ENCODE assay signal across 14 cellular contexts in the genomic region with DNA sequence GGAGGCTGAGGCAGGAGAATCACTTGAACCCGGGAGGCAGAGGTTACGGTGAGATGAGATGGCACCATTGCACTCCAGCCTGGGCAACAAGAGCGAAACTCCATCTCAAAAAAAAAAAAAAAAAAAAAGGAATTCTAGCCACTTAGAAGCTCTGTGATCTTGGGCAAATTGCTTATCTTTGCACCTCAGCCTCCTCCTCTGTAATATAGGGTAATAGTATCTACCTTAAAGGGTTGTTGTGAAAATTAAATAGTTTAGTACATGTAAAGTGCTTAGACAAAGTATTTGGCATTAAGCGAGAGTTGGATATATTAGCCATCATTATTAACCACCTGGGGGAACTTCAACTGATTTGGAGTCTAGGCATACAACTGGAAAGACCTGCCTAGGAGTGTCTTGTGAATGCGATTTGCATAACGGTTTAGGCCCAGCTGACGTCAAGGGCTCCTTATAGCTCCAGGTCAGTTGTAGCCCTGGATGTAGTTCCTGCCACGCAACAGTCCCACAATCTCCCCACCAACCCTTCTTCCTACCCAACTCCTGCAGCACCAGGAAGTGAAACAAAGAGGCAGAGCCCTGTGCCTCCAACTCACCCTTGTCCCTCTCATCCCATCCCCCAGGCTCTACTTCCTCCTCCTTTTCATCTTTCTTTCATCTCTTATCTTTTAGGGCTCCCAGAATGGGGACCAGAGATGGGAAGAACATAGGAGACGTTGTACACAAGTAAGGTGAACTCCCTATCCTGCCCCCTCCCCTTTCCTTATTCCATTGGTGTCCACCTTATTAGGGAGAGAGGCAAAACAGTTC. TPM values are rescaled to one million over a fixed set of nuclear protein-coding genes. Genes with fewer than 3 reads are reported as not detected.
DNase-seq lines count a peak whose midpoint lies in the region; ATAC-seq and TF ChIP-seq lines count a peak whose summit lies in the region.
"Had no signal": no experiment of that assay in that cellular context is flagged by ENCODE, and none has a peak within 500 bp of the region (broad histone marks: within the 10 kb centered on the region; RNA-seq: fewer than 3 reads in every experiment).

No MANE protein-coding gene starts in this region.

- no peak overlapping the region for H3K4me3 ChIP-seq in CD8-positive, alpha-beta memory T cell (ENCODE audit: low read length)
- H3K4me3 ChIP-seq in GM23338 (no peak overlapping the region), lower lobe of right lung (no peak overlapping the region)
- H3K4me3 ChIP-seq: pancreas had no signal

- peak overlapping the region; percentile 11 to 99 (median 84) for H3K27ac Mint-ChIP-seq in CD8-positive, alpha-beta memory T cell
- H3K27ac Mint-ChIP-seq in GM23338 (peak overlapping the region; percentile 33; the same call in 1 of the 2 replicates), T-cell (peak overlapping the region; percentile 81 to 100)

- peaks cover 5% of the 10 kb centered on the region for H3K36me3 ChIP-seq in CD8-positive, alpha-beta memory T cell (ENCODE audit: insufficient read depth, low read length)
- H3K36me3 ChIP-seq in GM23338 (ENCODE audit: insufficient read depth) (no peaks in the 10 kb centered on the region), lower lobe of right lung (peaks cover 3% of the 10 kb centered on the region)
- H3K36me3 ChIP-seq: pancreas had no signal

- intact Hi-C loops in lower lobe of right lung (cut with DNase I): no loop called here

- H3K4me1 ChIP-seq in CD8-positive, alpha-beta memory T cell (ENCODE audit: insufficient read depth, low read length): peaks cover 51% of the 10 kb centered on the region
- H3K4me1 ChIP-seq in GM23338 (ENCODE audit: insufficient read depth) (peaks cover 33% of the 10 kb centered on the region), lower lobe of right lung (peaks cover 36% of the 10 kb centered on the region)

- peaks cover 43 to 72% (median 62%) of the 10 kb centered on the region in 3 donors for H3K4me1 Mint-ChIP-seq in CD8-positive, alpha-beta memory T cell
- H3K4me1 Mint-ChIP-seq in GM23338: peaks cover 42% of the 10 kb centered on the region
- H3K4me1 Mint-ChIP-seq in T-cell: peaks cover 53 to 73% (median 65%) of the 10 kb centered on the region in 3 donors

- POLR2A ChIA-PET in CD8-positive, alpha-beta memory T cell (lab: Charles Lee): interaction anchor here (0.6 to 3.1 kb wide), 3 partner anchors 23 to 209 kb away, joined by 3 to 49 read pairs (median 3); a partner anchor contains a TSS
- POLR2A ChIA-PET in T-cell (lab: Charles Lee): interaction anchor here in 1 of 2 donors (0.5 to 1.5 kb wide), 3 partner anchors 23 to 410 kb away, joined by 3 to 9 read pairs (median 4); a partner anchor contains a TSS

- H3K4me3 Mint-ChIP-seq in CD8-positive, alpha-beta memory T cell: peak overlapping the region in 4 of 7 donors; percentile 8 to 25 (median 20)
- no peak overlapping the region for H3K4me3 Mint-ChIP-seq in GM23338
- peak overlapping the region in 1 of 3 donors; percentile 10 for H3K4me3 Mint-ChIP-seq in T-cell

- no peak for DNase-seq in CD8-positive, alpha-beta memory T cell
- DNase-seq in GM23338 (ENCODE audit: low spot score): peak; percentile 8
- DNase-seq in T-cell: no peak
- DNase-seq in lower lobe of right lung: peak; percentile 58
- DNase-seq in T1000 (lab: John Stamatoyannopoulos, UW): no peak
- no peak for DNase-seq in NCI-H2196 treated with DMSO at 0.1 percent for 48 hours (lab: John Stamatoyannopoulos, UW; ENCODE audit: unreplicated experiment)
- DNase-seq in NCI-H1092 treated with DMSO at 0.1 percent for 48 hours (lab: John Stamatoyannopoulos, UW): no peak
- DNase-seq: GOT3; NCI-H69; stimulated activated CD4-positive, alpha-beta T cell treated with anti-CD3 and anti-CD28 coated beads, Interleukin-2, amount 100 ng/mL, for 48 hours had no signal

- no peaks in the 10 kb centered on the region for H4K20me1 ChIP-seq in GM23338 (replicated peaks; ENCODE audit: insufficient read depth)

- H3K27me3 Mint-ChIP-seq in CD8-positive, alpha-beta memory T cell: peaks cover 0 to 5% of the 10 kb centered on the region in 2 donors
- peaks cover 12% of the 10 kb centered on the region for H3K27me3 Mint-ChIP-seq in GM23338 (ENCODE audit: insufficient read depth, low read depth, poor library complexity)
- H3K27me3 Mint-ChIP-seq in T-cell: no peaks in the 10 kb centered on the region

- peaks cover 0 to 25% (median 0%) of the 10 kb centered on the region in 3 donors for H3K36me3 Mint-ChIP-seq in CD8-positive, alpha-beta memory T cell
- no peaks in the 10 kb centered on the region for H3K36me3 Mint-ChIP-seq in GM23338 (ENCODE audit: low read depth)
- H3K36me3 Mint-ChIP-seq in T-cell: peaks cover 10% of the 10 kb centered on the region

- TF ChIP-seq CTCF in GM23338 (conservative IDR thresholded peaks at IDR 0.05; ENCODE audit: low read depth in 2 of 2) (no peak), lower lobe of right lung (IDR thresholded peaks at IDR 0.05) (no peak)

- no peak overlapping the region for H3K4me2 ChIP-seq in GM23338

- H3K9me3 Mint-ChIP-seq in CD8-positive, alpha-beta memory T cell: peaks cover 0 to 5% (median 0%) of the 10 kb centered on the region in 5 donors
- H3K9me3 Mint-ChIP-seq in GM23338: no peaks in the 10 kb centered on the region
- H3K9me3 Mint-ChIP-seq in T-cell: no peaks in the 10 kb centered on the region

- no peaks in the 10 kb centered on the region for H3K9me3 ChIP-seq in CD8-positive, alpha-beta memory T cell (ENCODE audit: low read length)
- no peaks in the 10 kb centered on the region for H3K9me3 ChIP-seq in lower lobe of right lung
- H3K9me3 ChIP-seq: pancreas had no signal

- H3K79me2 ChIP-seq in GM23338 (replicated peaks; ENCODE audit: insufficient read depth): peaks cover 5% of the 10 kb centered on the region; the same call in 1 of the 2 replicates

- H3K27me3 ChIP-seq in CD8-positive, alpha-beta memory T cell (ENCODE audit: insufficient read depth, low read length, poor library complexity, severe bottlenecking): no peaks in the 10 kb centered on the region
- no peaks in the 10 kb centered on the region for H3K27me3 ChIP-seq in GM23338 (ENCODE audit: insufficient read depth)
- no peaks in the 10 kb centered on the region for H3K27me3 ChIP-seq in lower lobe of right lung (ENCODE audit: low read depth)
- H3K27me3 ChIP-seq: pancreas had no signal

- peaks cover 19% of the 10 kb centered on the region for H3K9me2 ChIP-seq in GM23338 (ENCODE audit: insufficient read depth)

- peak overlapping the region; percentile 57 for H3K27ac ChIP-seq in CD8-positive, alpha-beta memory T cell (ENCODE audit: low read depth, low read length)
- no peak overlapping the region; the same call in 1 of the 2 replicates for H3K27ac ChIP-seq in GM23338 (ENCODE audit: low read depth)
- H3K27ac ChIP-seq in lower lobe of right lung: no peak overlapping the region
- H3K27ac ChIP-seq: pancreas had no signal

- no peak for ATAC-seq in GM23338
- ATAC-seq in T-cell (replicated peaks in 1 of 4): no peak
- ATAC-seq in lower lobe of right lung: peak in 1 of 2 donors; percentile 19
- no peak for ATAC-seq in HG02885 (IDR thresholded peaks at IDR 0.05; ENCODE audit: poor library complexity, unreplicated experiment)
- ATAC-seq: pancreas had no signal

- H2AFZ ChIP-seq in GM23338: no peak overlapping the region

- peaks cover 22% of the 10 kb centered on the region; the same call in 1 of the 2 replicates for H3F3A ChIP-seq in GM23338 (replicated peaks; ENCODE audit: low read depth)

- CTCF ChIA-PET in CD8-positive, alpha-beta memory T cell (lab: Charles Lee): interaction anchor here (0.6 to 8.1 kb wide), 5 partner anchors 23 to 1050 kb away, joined by 3 to 49 read pairs (median 4); a partner anchor contains a TSS
- CTCF ChIA-PET in T-cell (lab: Charles Lee): interaction anchor here (0.5 to 0.7 kb wide), 4 partner anchors 8 to 1116 kb away, joined by 3 to 7 read pairs (median 4); no protein-coding TSS in a partner anchor

TF ChIP-seq in GM23338, 12 proteins besides CTCF, POLR2A, EP300 and RAD21 (continues in another document):
- TF ChIP-seq NANOG (IDR thresholded peaks at IDR 0.05; ENCODE audit: borderline replicate concordance): no peak
- TF ChIP-seq EZH2 (IDR thresholded peaks at IDR 0.05; ENCODE audit: low read depth, unreplicated experiment): no peak
- no peak for TF ChIP-seq ZNF331 (CRISPR knock-in tag; IDR thresholded peaks at IDR 0.05; ENCODE audit: low read depth)
- TF ChIP-seq STAT1 (IDR thresholded peaks at IDR 0.05; ENCODE audit: unreplicated experiment): no peak
- no peak for TF ChIP-seq CREB1 (CRISPR knock-in tag; IDR thresholded peaks at IDR 0.05; ENCODE audit: low read depth)

RNA-seq across cellular contexts. Expression of a gene that starts 2.1 kb away (rescaled TPM):
- 10 to 100 TPM; 26.9 to 29.6 TPM for total RNA-seq in CD8-positive, alpha-beta memory T cell
- polyA plus RNA-seq in CD8-positive, alpha-beta memory T cell: 26.4 TPM
- total RNA-seq in GM23338 (2014; rRNA removed; shearing (Covaris generic)): 2.5 and 3.2 TPM in 2 replicates
- polyA plus RNA-seq in GM23338 (2016; fragmentation: Nextera tagmentation; extraction: Ambion mirVana): 8.0 and 9.3 TPM in 2 replicates
- total RNA-seq in T-cell (10 to 100 TPM; 16.3 to 29.9 (median 27.6) TPM), lower lobe of right lung (0.56 TPM)

RNA-seq across cellular contexts. Expression of a gene that starts 2.8 kb away (rescaled TPM):
- total RNA-seq in CD8-positive, alpha-beta memory T cell: 10 to 100 TPM; 36.6 to 40.4 TPM
- 5.4 TPM for polyA plus RNA-seq in CD8-positive, alpha-beta memory T cell
- 27.2 and 35.7 TPM in 2 replicates for total RNA-seq in GM23338 (2014; rRNA removed; shearing (Covaris generic))
- polyA plus RNA-seq in GM23338 (2016; fragmentation: Nextera tagmentation; extraction: Ambion mirVana): 9.1 and 11.5 TPM in 2 replicates
- total RNA-seq in T-cell: 100 to 1,000 TPM; 126 to 187 (median 164) TPM
- 93.5 TPM for total RNA-seq in lower lobe of right lung

RNA-seq across cellular contexts. Expression of a gene that starts 20.8 kb away (rescaled TPM):
- total RNA-seq in CD8-positive, alpha-beta memory T cell: 100 to 1,000 TPM; 165 to 167 TPM
- polyA plus RNA-seq in CD8-positive, alpha-beta memory T cell: 188 TPM
- 107 and 119 TPM in 2 replicates for total RNA-seq in GM23338 (2014; rRNA removed; shearing (Covaris generic))
- 316 and 317 TPM in 2 replicates for polyA plus RNA-seq in GM23338 (2016; fragmentation: Nextera tagmentation; extraction: Ambion mirVana)
- total RNA-seq in T-cell (10 to 100 TPM; 52.9 to 92.8 (median 90.8) TPM), lower lobe of right lung (91.5 TPM)

RNA-seq across cellular contexts. Expression of a gene that starts 23.3 kb away (rescaled TPM):
- 10 to 100 TPM; 61.6 to 63.5 TPM for total RNA-seq in CD8-positive, alpha-beta memory T cell
- 65.0 TPM for polyA plus RNA-seq in CD8-positive, alpha-beta memory T cell
- 60.6 and 67.9 TPM in 2 replicates for total RNA-seq in GM23338 (2014; rRNA removed; shearing (Covaris generic))
- 15.6 and 16.7 TPM in 2 replicates for polyA plus RNA-seq in GM23338 (2016; fragmentation: Nextera tagmentation; extraction: Ambion mirVana)
- 100 to 1,000 TPM; 117 to 187 (median 162) TPM for total RNA-seq in T-cell
- 213 TPM for total RNA-seq in lower lobe of right lung

RNA-seq across cellular contexts. Expression of a gene that starts 26.1 kb away (rescaled TPM):
- total RNA-seq in CD8-positive, alpha-beta memory T cell: not detected
- not detected for polyA plus RNA-seq in CD8-positive, alpha-beta memory T cell
- not detected in 2 replicates for total RNA-seq in GM23338 (2014; rRNA removed; shearing (Covaris generic))
- not detected in 2 replicates for polyA plus RNA-seq in GM23338 (2016; fragmentation: Nextera tagmentation; extraction: Ambion mirVana)
- not detected for total RNA-seq in T-cell
- total RNA-seq in lower lobe of right lung: not detected
- total RNA-seq: MCF 10A; T-helper 1 cell treated with Interleukin-12 subunit alpha and Interleukin-12 subunit beta and Interleukin-4 antibody, amounts not matched to agents 30 ng/mL and 1 ng/mL, for 36 hours had no signal

Comparison
In these comparisons a context has a peak if more than half of its experiments do, and no peak if none do; other contexts are left out.
1. DNase-seq: peak in GM23338 (single experiment) and lower lobe of right lung (single experiment); none in CD8-positive, alpha-beta memory T cell (0 of 5), T-cell (0 of 34), T1000 (single experiment), NCI-H2196 treated with DMSO at 0.1 percent for 48 hours (single experiment) and NCI-H1092 treated with DMSO at 0.1 percent for 48 hours (single experiment).
2. H3K27ac Mint-ChIP-seq: peak in every context shown above with its lines; median percentile 90 in T-cell; 84 in CD8-positive, alpha-beta memory T cell; 33 in GM23338.